In genomic region chr6:160685101-160685761, GRCh38 we compare ENCODE assay signal across 11 cellular contexts. TPM values are rescaled to one million over a fixed set of nuclear protein-coding genes. Genes with fewer than 3 reads are reported as not detected.
"Had no signal": no experiment of that assay in that cellular context is flagged by ENCODE, and none has a peak within 500 bp of the region (broad histone marks: within the 10 kb centered on the region; RNA-seq: fewer than 3 reads in every experiment).

No MANE protein-coding gene starts in this region.

RNA-seq across cellular contexts. Expression of gene PLG, which starts 16.8 kb away (rescaled TPM):
- total RNA-seq: HT-29, IMR-90, M059J, NCI-H460, PC-3, Peyer's patch, RPMI7951, SJSA1 had no signal
- polyA plus RNA-seq: IMR-90 had no signal

RNA-seq across cellular contexts. Expression of gene LPA, which starts 21.2 kb away (rescaled TPM):
- total RNA-seq: HT-29; IMR-90; M059J; NCI-H460; OCI-LY7; PC-3; Right ventricle myocardium superior; RPMI7951; SJSA1; T-helper 1 cell treated with Interleukin-12 subunit alpha and Interleukin-12 subunit beta and Interleukin-4 antibody, amounts not matched to agents 30 ng/mL and 1 ng/mL, for 36 hours had no signal
- polyA plus RNA-seq: IMR-90 had no signal
